1 cellular context compared by ENCODE assay signal in the genomic region with DNA sequence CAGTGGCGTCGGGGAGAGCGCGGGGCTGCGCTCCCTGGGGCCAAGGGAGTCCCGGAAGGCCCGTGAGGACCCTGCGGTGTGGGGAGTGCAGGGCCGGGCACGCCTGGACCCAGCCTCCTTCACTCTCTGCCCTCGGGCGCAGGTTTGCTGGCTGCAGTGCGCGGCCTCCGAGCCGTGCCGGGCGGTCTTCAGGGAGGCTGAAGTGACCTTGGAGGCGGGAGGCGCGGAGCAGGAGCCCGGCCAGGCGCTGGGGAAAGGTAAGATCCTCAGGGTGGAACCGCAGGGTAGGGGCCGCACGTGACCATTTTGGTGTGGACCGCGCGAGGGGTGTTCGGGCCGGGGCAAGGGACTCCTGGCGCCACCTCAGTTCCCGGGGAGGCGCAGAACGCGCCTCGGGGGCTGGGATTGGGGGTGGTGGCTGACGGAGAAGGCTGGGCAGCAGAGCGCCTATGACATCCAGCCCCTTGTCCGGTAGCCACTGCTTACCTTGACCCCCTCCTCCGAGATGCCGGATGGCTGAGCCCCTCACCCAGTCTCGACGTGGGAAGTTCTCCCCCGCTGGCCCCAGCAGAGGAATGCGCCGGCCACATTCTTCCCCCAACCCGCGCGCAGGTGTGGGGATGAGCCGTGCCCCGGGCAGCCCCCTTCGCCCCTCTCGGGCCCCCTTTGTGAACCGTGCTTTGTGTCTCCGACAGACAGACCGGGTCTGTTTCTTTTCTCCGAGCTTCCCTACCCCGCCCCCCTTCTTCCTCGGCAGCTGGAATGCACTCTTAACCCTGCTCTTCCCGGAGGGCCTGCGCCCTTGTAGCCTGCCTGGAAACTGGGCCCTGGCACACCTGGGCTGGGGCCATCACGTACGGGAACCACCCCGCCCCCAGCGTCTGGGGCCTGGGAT.
TF ChIP-seq lines count a peak whose summit lies in the region.

No MANE protein-coding gene starts in this region.

TF ChIP-seq in WTC11, 78 proteins besides CTCF, POLR2A, EP300 and RAD21 (continued from another document and continues in another):
- TF ChIP-seq STAT6 (CRISPR knock-in tag; conservative IDR thresholded peaks at IDR 0.05; ENCODE audit: low read depth) (no peak), ATF1 (CRISPR knock-in tag; IDR thresholded peaks at IDR 0.05) (no peak), GTF2I (CRISPR knock-in tag; conservative IDR thresholded peaks at IDR 0.05) (no peak), TCF7 (CRISPR knock-in tag; IDR thresholded peaks at IDR 0.05; ENCODE audit: low read depth) (no peak), ZNF317 (CRISPR knock-in tag; IDR thresholded peaks at IDR 0.05; ENCODE audit: borderline replicate concordance, low read depth) (peak; percentile 17; the same call in 1 of the 2 replicates), ZBTB21 (CRISPR knock-in tag; IDR thresholded peaks at IDR 0.05; ENCODE audit: borderline replicate concordance) (no peak), TP53 (CRISPR knock-in tag; IDR thresholded peaks at IDR 0.05) (no peak), SMAD4 (CRISPR knock-in tag; IDR thresholded peaks at IDR 0.05) (no peak), SP1 (CRISPR knock-in tag; conservative IDR thresholded peaks at IDR 0.05) (no peak; the same call in 1 of the 2 replicates), NFYB (CRISPR knock-in tag; conservative IDR thresholded peaks at IDR 0.05; ENCODE audit: low read depth) (no peak), GRHL2 (CRISPR knock-in tag; IDR thresholded peaks at IDR 0.05; ENCODE audit: insufficient replicate concordance, severe bottlenecking) (no peak), ZNF263 (CRISPR knock-in tag; IDR thresholded peaks at IDR 0.05; ENCODE audit: low read depth) (no peak), NFATC4 (CRISPR knock-in tag; IDR thresholded peaks at IDR 0.05) (no peak), FOXJ3 (CRISPR knock-in tag; IDR thresholded peaks at IDR 0.05; ENCODE audit: borderline replicate concordance) (no peak), E2F4 (CRISPR knock-in tag; IDR thresholded peaks at IDR 0.05; ENCODE audit: borderline replicate concordance, low read depth) (no peak; the same call in 1 of the 2 replicates), ETV6 (CRISPR knock-in tag; IDR thresholded peaks at IDR 0.05) (no peak), CREM (CRISPR knock-in tag; IDR thresholded peaks at IDR 0.05) (no peak), ZNF396 (CRISPR knock-in tag; IDR thresholded peaks at IDR 0.05; ENCODE audit: borderline replicate concordance) (no peak), FOXP1 (CRISPR knock-in tag; IDR thresholded peaks at IDR 0.05; ENCODE audit: borderline replicate concordance) (no peak; the same call in 1 of the 2 replicates), ERG (CRISPR knock-in tag; IDR thresholded peaks at IDR 0.05) (no peak), KAT7 (CRISPR knock-in tag; IDR thresholded peaks at IDR 0.05; ENCODE audit: borderline replicate concordance) (no peak), CBFB (CRISPR knock-in tag; IDR thresholded peaks at IDR 0.05; ENCODE audit: low read depth) (0 out of 2 replicates have a peak, but pooled peaks have one; percentile 19), JUN (CRISPR knock-in tag; IDR thresholded peaks at IDR 0.05) (no peak), USF1 (CRISPR knock-in tag; IDR thresholded peaks at IDR 0.05) (peak; percentile 92), NR3C1 (CRISPR knock-in tag; conservative IDR thresholded peaks at IDR 0.05; ENCODE audit: low read depth) (no peak), ZBTB43 (CRISPR knock-in tag; IDR thresholded peaks at IDR 0.05) (no peak), ZNF671 (CRISPR knock-in tag; IDR thresholded peaks at IDR 0.05) (no peak), SOX15 (CRISPR knock-in tag; IDR thresholded peaks at IDR 0.05) (no peak), CREB1 (CRISPR knock-in tag; IDR thresholded peaks at IDR 0.05) (no peak), TEAD4 (CRISPR knock-in tag; IDR thresholded peaks at IDR 0.05) (0 out of 2 replicates have a peak, but pooled peaks have one; percentile 6), USF2 (CRISPR knock-in tag; IDR thresholded peaks at IDR 0.05) (peak; percentile 89), TEAD1 (CRISPR knock-in tag; IDR thresholded peaks at IDR 0.05) (no peak; the same call in 1 of the 2 replicates), ZNF416 (CRISPR knock-in tag; IDR thresholded peaks at IDR 0.05) (no peak), GABPB1 (CRISPR knock-in tag; IDR thresholded peaks at IDR 0.05) (no peak)
- TF ChIP-seq, protein P1, sequence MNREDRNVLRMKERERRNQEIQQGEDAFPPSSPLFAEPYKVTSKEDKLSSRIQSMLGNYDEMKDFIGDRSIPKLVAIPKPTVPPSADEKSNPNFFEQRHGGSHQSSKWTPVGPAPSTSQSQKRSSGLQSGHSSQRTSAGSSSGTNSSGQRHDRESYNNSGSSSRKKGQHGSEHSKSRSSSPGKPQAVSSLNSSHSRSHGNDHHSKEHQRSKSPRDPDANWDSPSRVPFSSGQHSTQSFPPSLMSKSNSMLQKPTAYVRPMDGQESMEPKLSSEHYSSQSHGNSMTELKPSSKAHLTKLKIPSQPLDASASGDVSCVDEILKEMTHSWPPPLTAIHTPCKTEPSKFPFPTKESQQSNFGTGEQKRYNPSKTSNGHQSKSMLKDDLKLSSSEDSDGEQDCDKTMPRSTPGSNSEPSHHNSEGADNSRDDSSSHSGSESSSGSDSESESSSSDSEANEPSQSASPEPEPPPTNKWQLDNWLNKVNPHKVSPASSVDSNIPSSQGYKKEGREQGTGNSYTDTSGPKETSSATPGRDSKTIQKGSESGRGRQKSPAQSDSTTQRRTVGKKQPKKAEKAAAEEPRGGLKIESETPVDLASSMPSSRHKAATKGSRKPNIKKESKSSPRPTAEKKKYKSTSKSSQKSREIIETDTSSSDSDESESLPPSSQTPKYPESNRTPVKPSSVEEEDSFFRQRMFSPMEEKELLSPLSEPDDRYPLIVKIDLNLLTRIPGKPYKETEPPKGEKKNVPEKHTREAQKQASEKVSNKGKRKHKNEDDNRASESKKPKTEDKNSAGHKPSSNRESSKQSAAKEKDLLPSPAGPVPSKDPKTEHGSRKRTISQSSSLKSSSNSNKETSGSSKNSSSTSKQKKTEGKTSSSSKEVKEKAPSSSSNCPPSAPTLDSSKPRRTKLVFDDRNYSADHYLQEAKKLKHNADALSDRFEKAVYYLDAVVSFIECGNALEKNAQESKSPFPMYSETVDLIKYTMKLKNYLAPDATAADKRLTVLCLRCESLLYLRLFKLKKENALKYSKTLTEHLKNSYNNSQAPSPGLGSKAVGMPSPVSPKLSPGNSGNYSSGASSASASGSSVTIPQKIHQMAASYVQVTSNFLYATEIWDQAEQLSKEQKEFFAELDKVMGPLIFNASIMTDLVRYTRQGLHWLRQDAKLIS (CRISPR knock-in tag; IDR thresholded peaks at IDR 0.05; ENCODE audit: borderline replicate concordance) = no peak
- TF ChIP-seq, protein P2, sequence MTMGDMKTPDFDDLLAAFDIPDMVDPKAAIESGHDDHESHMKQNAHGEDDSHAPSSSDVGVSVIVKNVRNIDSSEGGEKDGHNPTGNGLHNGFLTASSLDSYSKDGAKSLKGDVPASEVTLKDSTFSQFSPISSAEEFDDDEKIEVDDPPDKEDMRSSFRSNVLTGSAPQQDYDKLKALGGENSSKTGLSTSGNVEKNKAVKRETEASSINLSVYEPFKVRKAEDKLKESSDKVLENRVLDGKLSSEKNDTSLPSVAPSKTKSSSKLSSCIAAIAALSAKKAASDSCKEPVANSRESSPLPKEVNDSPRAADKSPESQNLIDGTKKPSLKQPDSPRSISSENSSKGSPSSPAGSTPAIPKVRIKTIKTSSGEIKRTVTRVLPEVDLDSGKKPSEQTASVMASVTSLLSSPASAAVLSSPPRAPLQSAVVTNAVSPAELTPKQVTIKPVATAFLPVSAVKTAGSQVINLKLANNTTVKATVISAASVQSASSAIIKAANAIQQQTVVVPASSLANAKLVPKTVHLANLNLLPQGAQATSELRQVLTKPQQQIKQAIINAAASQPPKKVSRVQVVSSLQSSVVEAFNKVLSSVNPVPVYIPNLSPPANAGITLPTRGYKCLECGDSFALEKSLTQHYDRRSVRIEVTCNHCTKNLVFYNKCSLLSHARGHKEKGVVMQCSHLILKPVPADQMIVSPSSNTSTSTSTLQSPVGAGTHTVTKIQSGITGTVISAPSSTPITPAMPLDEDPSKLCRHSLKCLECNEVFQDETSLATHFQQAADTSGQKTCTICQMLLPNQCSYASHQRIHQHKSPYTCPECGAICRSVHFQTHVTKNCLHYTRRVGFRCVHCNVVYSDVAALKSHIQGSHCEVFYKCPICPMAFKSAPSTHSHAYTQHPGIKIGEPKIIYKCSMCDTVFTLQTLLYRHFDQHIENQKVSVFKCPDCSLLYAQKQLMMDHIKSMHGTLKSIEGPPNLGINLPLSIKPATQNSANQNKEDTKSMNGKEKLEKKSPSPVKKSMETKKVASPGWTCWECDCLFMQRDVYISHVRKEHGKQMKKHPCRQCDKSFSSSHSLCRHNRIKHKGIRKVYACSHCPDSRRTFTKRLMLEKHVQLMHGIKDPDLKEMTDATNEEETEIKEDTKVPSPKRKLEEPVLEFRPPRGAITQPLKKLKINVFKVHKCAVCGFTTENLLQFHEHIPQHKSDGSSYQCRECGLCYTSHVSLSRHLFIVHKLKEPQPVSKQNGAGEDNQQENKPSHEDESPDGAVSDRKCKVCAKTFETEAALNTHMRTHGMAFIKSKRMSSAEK (CRISPR knock-in tag; IDR thresholded peaks at IDR 0.05; ENCODE audit: borderline replicate concordance) = no peak
- TF ChIP-seq, protein P3, sequence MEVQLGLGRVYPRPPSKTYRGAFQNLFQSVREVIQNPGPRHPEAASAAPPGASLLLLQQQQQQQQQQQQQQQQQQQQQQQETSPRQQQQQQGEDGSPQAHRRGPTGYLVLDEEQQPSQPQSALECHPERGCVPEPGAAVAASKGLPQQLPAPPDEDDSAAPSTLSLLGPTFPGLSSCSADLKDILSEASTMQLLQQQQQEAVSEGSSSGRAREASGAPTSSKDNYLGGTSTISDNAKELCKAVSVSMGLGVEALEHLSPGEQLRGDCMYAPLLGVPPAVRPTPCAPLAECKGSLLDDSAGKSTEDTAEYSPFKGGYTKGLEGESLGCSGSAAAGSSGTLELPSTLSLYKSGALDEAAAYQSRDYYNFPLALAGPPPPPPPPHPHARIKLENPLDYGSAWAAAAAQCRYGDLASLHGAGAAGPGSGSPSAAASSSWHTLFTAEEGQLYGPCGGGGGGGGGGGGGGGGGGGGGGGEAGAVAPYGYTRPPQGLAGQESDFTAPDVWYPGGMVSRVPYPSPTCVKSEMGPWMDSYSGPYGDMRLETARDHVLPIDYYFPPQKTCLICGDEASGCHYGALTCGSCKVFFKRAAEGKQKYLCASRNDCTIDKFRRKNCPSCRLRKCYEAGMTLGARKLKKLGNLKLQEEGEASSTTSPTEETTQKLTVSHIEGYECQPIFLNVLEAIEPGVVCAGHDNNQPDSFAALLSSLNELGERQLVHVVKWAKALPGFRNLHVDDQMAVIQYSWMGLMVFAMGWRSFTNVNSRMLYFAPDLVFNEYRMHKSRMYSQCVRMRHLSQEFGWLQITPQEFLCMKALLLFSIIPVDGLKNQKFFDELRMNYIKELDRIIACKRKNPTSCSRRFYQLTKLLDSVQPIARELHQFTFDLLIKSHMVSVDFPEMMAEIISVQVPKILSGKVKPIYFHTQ (CRISPR knock-in tag; IDR thresholded peaks at IDR 0.05) = no peak
